ENCODE assay signal across 13 cellular contexts in genomic region chr13:51769455-51770127, GRCh38. TPM values are rescaled to one million over a fixed set of nuclear protein-coding genes. Genes with fewer than 3 reads are reported as not detected.
DNase-seq lines count a peak whose midpoint lies in the region; ATAC-seq and TF ChIP-seq lines count a peak whose summit lies in the region.
"Had no signal": no experiment of that assay in that cellular context is flagged by ENCODE, and none has a peak within 500 bp of the region (broad histone marks: within the 10 kb centered on the region; RNA-seq: fewer than 3 reads in every experiment).

No MANE protein-coding gene starts in this region.

- H3K36me3 Mint-ChIP-seq in natural killer cell: no peaks in the 10 kb centered on the region
- H3K36me3 Mint-ChIP-seq in natural killer cell treated with Interleukin-12 subunit alpha and Interleukin-12 subunit beta and Interleukin-15 and Interleukin-18, amount 100 ng/mL, for 72 hours: no peaks in the 10 kb centered on the region

- no peak overlapping the region for H3K9ac ChIP-seq in rectal smooth muscle tissue (ENCODE audit: low read length)

- no peaks in the 10 kb centered on the region for H3K9me3 ChIP-seq in hepatocyte (ENCODE audit: low read depth)
- H3K9me3 ChIP-seq: HAP-1 had no signal

- H3K27me3 ChIP-seq in hepatocyte: no peaks in the 10 kb centered on the region
- no peaks in the 10 kb centered on the region for H3K27me3 ChIP-seq in rectal smooth muscle tissue (ENCODE audit: control insufficient read depth, insufficient read depth, low read length)

- peaks cover 8 to 9% of the 10 kb centered on the region in 2 donors for H3K4me1 Mint-ChIP-seq in natural killer cell
- H3K4me1 Mint-ChIP-seq in natural killer cell treated with Interleukin-12 subunit alpha and Interleukin-12 subunit beta and Interleukin-15 and Interleukin-18, amount 100 ng/mL, for 72 hours (ENCODE audit: low read depth in 2 of 2): peaks cover 7 to 14% of the 10 kb centered on the region in 2 donors

- 83% methylated on average over 11 of the region's 11 CpGs for WGBS in hepatocyte (ENCODE audit: low lambda C conversion rate, missing lambda C conversion rate)

- no peaks in the 10 kb centered on the region for H3K36me3 ChIP-seq in hepatocyte (replicated peaks; ENCODE audit: insufficient read depth, low read depth)
- H3K36me3 ChIP-seq in rectal smooth muscle tissue (ENCODE audit: control insufficient read depth, insufficient read depth, low read length): no peaks in the 10 kb centered on the region
- H3K36me3 ChIP-seq: HAP-1 had no signal

- intact Hi-C loops in natural killer cell (cut with micrococcal nuclease): no loop called here

- H2AFZ ChIP-seq in hepatocyte: no peak overlapping the region

- H3K27me3 Mint-ChIP-seq in natural killer cell (ENCODE audit: low read depth in 2 of 2): no peaks in the 10 kb centered on the region
- H3K27me3 Mint-ChIP-seq in natural killer cell treated with Interleukin-12 subunit alpha and Interleukin-12 subunit beta and Interleukin-15 and Interleukin-18, amount 100 ng/mL, for 72 hours: no peaks in the 10 kb centered on the region

- H3K4me2 ChIP-seq in hepatocyte: no peak overlapping the region

- DNase-seq in natural killer cell (no peak), hepatocyte (ENCODE audit: low spot score) (no peak), NCI-H2171 treated with DMSO at 0.1 percent for 48 hours (lab: John Stamatoyannopoulos, UW) (no peak), HuH-7.5 (ENCODE audit: low spot score) (no peak), NCI-H82 (lab: John Stamatoyannopoulos, UW) (no peak)
- DNase-seq in natural killer cell treated with Interleukin-12 subunit alpha and Interleukin-12 subunit beta and Interleukin-15 and Interleukin-18, amount 100 ng/mL, for 72 hours (ENCODE audit: low spot score): no peak
- DNase-seq in stimulated activated CD4-positive, alpha-beta T cell treated with anti-CD3 and anti-CD28 coated beads, Interleukin-4, amount 100 ng/mL, for 24 hours: no peak
- DNase-seq: activated naive CD4-positive, alpha-beta T cell treated with anti-CD3 and anti-CD28 coated beads, Interleukin-2, amount 50 U/mL, for 16 hours; KBM-7; NCI-H2029; T-helper 2 cell had no signal

- H3K4me1 ChIP-seq in hepatocyte (ENCODE audit: insufficient read depth) (peaks cover 8% of the 10 kb centered on the region), rectal smooth muscle tissue (ENCODE audit: control insufficient read depth, insufficient read depth, low read length) (no peaks in the 10 kb centered on the region)
- H3K4me1 ChIP-seq: HAP-1 had no signal

- TF ChIP-seq CTCF in natural killer cell (IDR thresholded peaks at IDR 0.05): no peak
- no peak for TF ChIP-seq CTCF in hepatocyte (IDR thresholded peaks at IDR 0.05; ENCODE audit: poor library complexity)

- no peak for ATAC-seq in natural killer cell
- no peak for ATAC-seq in natural killer cell treated with Interleukin-12 subunit alpha and Interleukin-12 subunit beta and Interleukin-15 and Interleukin-18, amount 100 ng/mL, for 72 hours

- no peak overlapping the region for H3K4me3 Mint-ChIP-seq in natural killer cell
- no peak overlapping the region for H3K4me3 Mint-ChIP-seq in natural killer cell treated with Interleukin-12 subunit alpha and Interleukin-12 subunit beta and Interleukin-15 and Interleukin-18, amount 100 ng/mL, for 72 hours

- H4K20me1 ChIP-seq in hepatocyte (ENCODE audit: insufficient read depth, poor library complexity, severe bottlenecking): no peaks in the 10 kb centered on the region

- peak overlapping the region; percentile 42 to 56 for H3K27ac Mint-ChIP-seq in natural killer cell
- H3K27ac Mint-ChIP-seq in natural killer cell treated with Interleukin-12 subunit alpha and Interleukin-12 subunit beta and Interleukin-15 and Interleukin-18, amount 100 ng/mL, for 72 hours: no peak overlapping the region

- no peaks in the 10 kb centered on the region for H3K9me2 ChIP-seq in hepatocyte (replicated peaks; ENCODE audit: insufficient read depth)

- H3K27ac ChIP-seq in hepatocyte (peak overlapping the region; percentile 37), rectal smooth muscle tissue (ENCODE audit: low read depth, low read length) (peak overlapping the region; percentile 23)

- no peaks in the 10 kb centered on the region for H3K9me3 Mint-ChIP-seq in natural killer cell
- no peaks in the 10 kb centered on the region for H3K9me3 Mint-ChIP-seq in natural killer cell treated with Interleukin-12 subunit alpha and Interleukin-12 subunit beta and Interleukin-15 and Interleukin-18, amount 100 ng/mL, for 72 hours

- H3K79me2 ChIP-seq in hepatocyte: no peaks in the 10 kb centered on the region

- H3K4me3 ChIP-seq in hepatocyte (no peak overlapping the region), rectal smooth muscle tissue (ENCODE audit: low read length) (no peak overlapping the region)
- H3K4me3 ChIP-seq: HAP-1 had no signal

RNA-seq across cellular contexts. Expression of gene DHRS12, which starts 34.4 kb away (rescaled TPM):
- total RNA-seq in natural killer cell (10 to 100 TPM in 2 of 3 donors, 1 to 10 TPM in 1; 7.0 to 11.7 (median 10.4) TPM), hepatocyte (4.6 and 9.8 TPM in 2 replicates)
- 1 to 10 TPM; 2.2 to 3.5 TPM for total RNA-seq in natural killer cell treated with Interleukin-12 subunit alpha and Interleukin-12 subunit beta and Interleukin-15 and Interleukin-18, amount 100 ng/mL, for 72 hours
- 13.5 and 19.3 TPM in 2 replicates for polyA plus RNA-seq in hepatocyte

Comparison
In these comparisons a context has a peak if more than half of its experiments do, and no peak if none do; other contexts are left out.
1. H3K27ac Mint-ChIP-seq: peak in natural killer cell (2 of 2); none in natural killer cell treated with Interleukin-12 subunit alpha and Interleukin-12 subunit beta and Interleukin-15 and Interleukin-18, amount 100 ng/mL, for 72 hours (0 of 2).